Comparison of ENCODE assay signal across 7 cellular contexts in genomic region chr17:70736375-70736957, GRCh38.
"Had no signal": no experiment of that assay in that cellular context is flagged by ENCODE, and none has a peak within 500 bp of the region (broad histone marks: within the 10 kb centered on the region; RNA-seq: fewer than 3 reads in every experiment).

No MANE protein-coding gene starts in this region.

- FAIRE-seq: HepG2, HTR-8/SVneo, K562 had no signal

- H3K27ac ChIP-seq: HL-60 had no signal

- ATAC-seq: HepG2, K562 had no signal

- DNase-seq: IMR-90, KBM-7, KG1 had no signal

- H3K4me3 ChIP-seq: K562 had no signal
